7 cellular contexts compared by ENCODE assay signal in the genomic region with DNA sequence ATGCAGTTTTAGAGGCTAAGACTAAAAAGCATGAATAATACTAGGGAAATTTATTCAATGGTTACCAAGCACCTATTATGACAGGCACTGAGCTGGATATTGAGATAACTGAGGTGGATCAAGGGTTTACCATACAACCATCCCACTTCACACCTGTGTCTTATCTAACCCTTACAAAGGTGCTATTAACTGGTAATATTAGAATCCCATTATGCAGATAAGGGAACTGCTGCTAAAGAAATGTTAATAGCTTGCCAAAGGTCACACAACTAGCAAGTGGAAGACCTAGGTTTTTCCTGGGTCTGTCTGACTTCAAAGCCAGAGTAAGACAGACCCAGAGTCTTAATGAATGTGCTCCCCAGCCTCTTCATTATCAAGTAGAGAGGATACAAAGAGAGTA. TPM values are rescaled to one million over a fixed set of nuclear protein-coding genes. Genes with fewer than 3 reads are reported as not detected.
"Had no signal": no experiment of that assay in that cellular context is flagged by ENCODE, and none has a peak within 500 bp of the region (broad histone marks: within the 10 kb centered on the region; RNA-seq: fewer than 3 reads in every experiment).

No MANE protein-coding gene starts in this region.

- DNase-seq: GDM1 had no signal

- FAIRE-seq: G401.6, GM12878, GM12892, GM18507, GM19239 had no signal

- H3K4me3 ChIP-seq: GM12878 had no signal

RNA-seq across cellular contexts. Expression of gene VSTM5, which starts 21.1 kb away (rescaled TPM):
- total RNA-seq: G401, GM12878 had no signal
- polyA plus RNA-seq: GM12878 had no signal
